Comparison of ENCODE assay signal across 9 cellular contexts in the genomic region with DNA sequence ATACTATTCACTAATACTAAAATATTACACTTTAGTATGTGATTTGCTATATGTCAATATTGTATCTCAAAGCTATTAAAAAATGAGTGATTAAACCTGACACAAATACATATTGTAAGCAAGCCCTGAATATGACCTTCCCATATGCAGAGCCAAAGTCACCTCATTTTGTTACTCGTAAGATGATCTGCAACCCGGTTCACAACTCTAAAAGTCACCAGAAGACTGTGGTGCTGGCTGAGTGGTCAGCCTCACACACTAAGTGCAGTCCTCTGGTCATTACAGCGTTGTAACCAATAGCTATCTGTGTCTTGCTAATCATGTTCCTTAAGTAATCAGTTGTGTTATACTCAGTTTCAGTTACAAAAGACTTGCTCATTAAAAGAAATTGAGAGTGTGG.
"Had no signal": no experiment of that assay in that cellular context is flagged by ENCODE, and none has a peak within 500 bp of the region (broad histone marks: within the 10 kb centered on the region; RNA-seq: fewer than 3 reads in every experiment).

No MANE protein-coding gene starts in this region.

- H3K4me1 ChIP-seq: HAP-1 had no signal

- DNase-seq: H7, HFFc6, IMR-90, KG1 had no signal

- H3K9me3 ChIP-seq: HAP-1 had no signal

- H3K36me3 ChIP-seq: HAP-1 had no signal

- ATAC-seq: GM23338, HCT116, K562 had no signal

- FAIRE-seq: K562 had no signal

- H3K4me3 ChIP-seq: GM23338, HAP-1, K562 had no signal

- H3K4me2 ChIP-seq: GM23338 had no signal

- H3K27ac ChIP-seq: HL-60 had no signal

- H2AFZ ChIP-seq: GM23338 had no signal
